Comparison of ENCODE assay signal across 8 cellular contexts in genomic region chr7:100434297-100435144, GRCh38. TPM values are rescaled to one million over a fixed set of nuclear protein-coding genes. Genes with fewer than 3 reads are reported as not detected.
DNase-seq lines count a peak whose midpoint lies in the region; TF ChIP-seq lines count a peak whose summit lies in the region.

No MANE protein-coding gene starts in this region.

- peaks cover 54% of the 10 kb centered on the region for H3K4me1 ChIP-seq in OCI-LY7 (ENCODE audit: insufficient read depth, low read length, poor library complexity, severe bottlenecking)
- peaks cover 32% of the 10 kb centered on the region for H3K4me1 ChIP-seq in parathyroid adenoma

- TF ChIP-seq CTCF in OCI-LY7 (conservative IDR thresholded peaks at IDR 0.05; ENCODE audit: low read length) (no peak), epithelial cell of esophagus (IDR thresholded peaks at IDR 0.05; ENCODE audit: insufficient read depth, low read depth, low read length, missing control alignments) (no peak), parathyroid adenoma (IDR thresholded peaks at IDR 0.05) (no peak)

- H3K4me2 ChIP-seq in OCI-LY7 (ENCODE audit: low read length): peak overlapping the region; percentile 85
- peak overlapping the region; percentile 64 for H3K4me2 ChIP-seq in parathyroid adenoma (ENCODE audit: low read length)

- no peaks in the 10 kb centered on the region for H3K9me2 ChIP-seq in OCI-LY7 (ENCODE audit: insufficient read depth, low read length)

- H3K27me3 ChIP-seq in parathyroid adenoma (ENCODE audit: control insufficient read depth, insufficient read depth, low read length): no peaks in the 10 kb centered on the region

- H3K36me3 ChIP-seq in OCI-LY7 (ENCODE audit: insufficient read depth, low read length) (peaks cover 68% of the 10 kb centered on the region), parathyroid adenoma (ENCODE audit: control insufficient read depth, insufficient read depth, low read length) (no peaks in the 10 kb centered on the region)

- H3K4me3 ChIP-seq in GM08714 (ENCODE audit: low read length) (peak overlapping the region; percentile 86), OCI-LY7 (ENCODE audit: low read depth, low read length, poor library complexity, severe bottlenecking) (peak overlapping the region; percentile 90), epithelial cell of esophagus (ENCODE audit: low read length) (peak overlapping the region; percentile 77), parathyroid adenoma (ENCODE audit: low read depth, low read length) (peak overlapping the region; percentile 81)

- POLR2A ChIA-PET in OCI-LY7 (lab: Charles Lee): interaction anchor here (0.6 to 1.1 kb wide), 2 partner anchors 19 to 41 kb away, joined by 3 to 4 read pairs; no protein-coding TSS in a partner anchor

- peaks cover 48% of the 10 kb centered on the region for H3K79me2 ChIP-seq in OCI-LY7 (ENCODE audit: insufficient read depth, low read depth, low read length)
- H3K79me2 ChIP-seq in parathyroid adenoma: peaks cover 6% of the 10 kb centered on the region

- peaks cover 9% of the 10 kb centered on the region; the same call in 1 of the 2 replicates for H4K20me1 ChIP-seq in OCI-LY7 (ENCODE audit: insufficient read depth, low read length)

- CTCF ChIA-PET in OCI-LY7 (lab: Charles Lee; ENCODE audit: unreplicated experiment): interaction anchor here (1.0 kb wide), 1 partner anchor 13 kb away, joined by 5 read pairs; no protein-coding TSS in a partner anchor

- H2AFZ ChIP-seq in OCI-LY7 (ENCODE audit: low read length) (no peak overlapping the region), parathyroid adenoma (no peak overlapping the region)

- H3K9me3 ChIP-seq in OCI-LY7 (ENCODE audit: low read length) (no peaks in the 10 kb centered on the region), parathyroid adenoma (ENCODE audit: control insufficient read depth, low read length) (no peaks in the 10 kb centered on the region)

- H3K9ac ChIP-seq in parathyroid adenoma: no peak overlapping the region

- intact Hi-C loops in OCI-LY7 (cut with micrococcal nuclease; ENCODE audit: unreplicated experiment): no loop called here
- intact Hi-C loops in posterior cingulate gyrus (cut with DNase I): no loop called here

- H3K27ac ChIP-seq in OCI-LY7 (ENCODE audit: low read depth, low read length, poor library complexity, severe bottlenecking) (peak overlapping the region; percentile 84), parathyroid adenoma (peak overlapping the region; percentile 89)

- no TSS peak for BruUV-seq in OCI-LY7 (replicated peaks; lab: Mats Ljungman, UMichigan)

- DNase-seq in OCI-LY7 (ENCODE audit: low spot score) (no peak), epithelial cell of esophagus (ENCODE audit: low read depth) (no peak), posterior cingulate gyrus (no peak), HCEC 1CT (no peak), DMS79 treated with DMSO at 0.1 percent for 48 hours (lab: John Stamatoyannopoulos, UW) (no peak)
- DNase-seq in stimulated activated CD8-positive, alpha-beta memory T cell treated with anti-CD3 and anti-CD28 coated beads, Interleukin-4, amount 100 ng/mL, for 48 hours: no peak

RNA-seq across cellular contexts. Expression of gene PPP1R35, which starts 1.8 kb away (rescaled TPM):
- 127 and 137 TPM in 2 replicates for total RNA-seq in OCI-LY7 (2014; rRNA removed; shearing (Covaris generic))
- total RNA-seq in OCI-LY7 (2022): 86.9 and 90.6 TPM in 2 replicates

RNA-seq across cellular contexts. Expression of gene MEPCE, which starts 4.9 kb away (rescaled TPM):
- 37.9 and 44.2 TPM in 2 replicates for total RNA-seq in OCI-LY7 (2014; rRNA removed; shearing (Covaris generic))
- total RNA-seq in OCI-LY7 (2022): 54.1 and 65.6 TPM in 2 replicates

RNA-seq across cellular contexts. Expression of gene ZCWPW1, which starts 6.0 kb away (rescaled TPM):
- 4.1 and 10.9 TPM in 2 replicates for total RNA-seq in OCI-LY7 (2014; rRNA removed; shearing (Covaris generic))
- total RNA-seq in OCI-LY7 (2022): 10.8 and 11.9 TPM in 2 replicates

RNA-seq across cellular contexts. Expression of gene SPACDR, which starts 29.5 kb away (rescaled TPM):
- 0.54 and 1.6 TPM in 2 replicates for total RNA-seq in OCI-LY7 (2014; rRNA removed; shearing (Covaris generic))
- 2.4 and 3.7 TPM in 2 replicates for total RNA-seq in OCI-LY7 (2022)

RNA-seq across cellular contexts. Expression of gene TSC22D4, which starts 44.5 kb away (rescaled TPM):
- 38.5 and 41.4 TPM in 2 replicates for total RNA-seq in OCI-LY7 (2014; rRNA removed; shearing (Covaris generic))
- 75.4 and 76.6 TPM in 2 replicates for total RNA-seq in OCI-LY7 (2022)
